Comparison of ENCODE assay signal across 39 cellular contexts in the genomic region with DNA sequence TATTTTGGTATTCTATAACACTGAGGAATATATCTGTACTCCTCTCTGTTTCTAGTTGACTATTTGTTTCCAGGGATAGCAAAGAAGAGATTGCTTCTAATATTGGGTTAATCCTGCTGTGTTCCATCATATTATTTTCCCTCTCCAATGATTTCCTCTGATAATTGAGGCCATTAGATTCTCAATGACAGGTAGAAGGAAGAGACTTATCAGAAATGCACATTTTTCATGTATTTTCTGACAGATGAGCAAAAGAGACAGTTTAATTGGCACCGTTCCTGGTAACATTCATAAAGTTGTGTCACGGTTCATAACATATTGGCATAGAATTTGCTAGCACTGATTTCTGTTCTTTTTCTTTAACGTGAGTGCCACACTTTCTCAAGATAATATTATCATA. TPM values are rescaled to one million over a fixed set of nuclear protein-coding genes. Genes with fewer than 3 reads are reported as not detected.
"Had no signal": no experiment of that assay in that cellular context is flagged by ENCODE, and none has a peak within 500 bp of the region (broad histone marks: within the 10 kb centered on the region; RNA-seq: fewer than 3 reads in every experiment).

No MANE protein-coding gene starts in this region.

- H3K36me3 ChIP-seq: adrenal gland, ascending aorta, brain microvascular endothelial cell, breast epithelium, cardiac muscle cell had no signal

- H3K27ac Mint-ChIP-seq: activated naive CD4-positive, alpha-beta T cell treated with anti-CD3 and anti-CD28 coated beads for 36 hours; activated naive CD4-positive, alpha-beta T cell treated with anti-CD3 and anti-CD28 coated beads, Interleukin-2, amount 10 ng/mL, durations not matched to agents 7 days and 5 days; activated naive CD4-positive, alpha-beta T cell treated with anti-CD3 and anti-CD28 coated beads, Interleukin-2, amount 50 U/mL, for 24 hours; activated naive CD4-positive, alpha-beta T cell treated with anti-CD3 and anti-CD28 coated beads, Interleukin-2, amount 50 U/mL, for 72 hours; activated naive CD8-positive, alpha-beta T cell; activated naive CD8-positive, alpha-beta T cell treated with anti-CD3 and anti-CD28 coated beads for 36 hours; activated naive CD8-positive, alpha-beta T cell treated with anti-CD3 and anti-CD28 coated beads, Interleukin-2, amount 10 ng/mL, durations not matched to agents 7 days and 5 days; activated naive CD8-positive, alpha-beta T cell treated with anti-CD3 and anti-CD28 coated beads, Interleukin-2, amount 50 U/mL, for 24 hours; activated T-cell treated with anti-CD3 and anti-CD28 coated beads, Interleukin-2, amount 50 U/mL, for 24 hours; activated T-cell treated with anti-CD3 and anti-CD28 coated beads, Interleukin-2, amount 50 U/mL, for 72 hours; activated T-helper 1 cell treated with anti-CD3 and anti-CD28 coated beads, Interleukin-12 subunit alpha, Interleukin-12 subunit beta, Interleukin-2, Interleukin-4 antibody, amounts not matched to agents 30 ng/mL and 10 ng/mL and 1 ng/mL, durations not matched to agents 14 hours and 24 hours and 36 hours; activated T-helper 17 cell treated with anti-CD3 and anti-CD28 coated beads, Interleukin-2, amount 50 U/mL, for 72 hours; activated T-helper 2 cell treated with anti-CD3 and anti-CD28 coated beads, Interferon-gamma antibody, Interleukin-2, Interleukin-4, amounts not matched to agents 10 μg/mL and 5 μg/mL and 100 μg/mL, durations not matched to agents 14 hours and 24 hours and 36 hours had no signal

- ATAC-seq: activated naive CD4-positive, alpha-beta T cell treated with anti-CD3 and anti-CD28 coated beads, Interleukin-2, amount 50 U/mL, for 72 hours; activated naive CD8-positive, alpha-beta T cell treated with anti-CD3 and anti-CD28 coated beads, Interleukin-2, amount 50 U/mL, for 24 hours; activated T-cell treated with anti-CD3 and anti-CD28 coated beads, Interleukin-2, amount 50 U/mL, for 72 hours; activated T-helper 17 cell treated with anti-CD3 and anti-CD28 coated beads, Interleukin-2, amount 50 U/mL, for 72 hours; body of pancreas had no signal

- H3K27me3 Mint-ChIP-seq: activated naive CD4-positive, alpha-beta T cell treated with anti-CD3 and anti-CD28 coated beads, Interleukin-2, amount 10 ng/mL, durations not matched to agents 7 days and 5 days; activated naive CD4-positive, alpha-beta T cell treated with anti-CD3 and anti-CD28 coated beads, Interleukin-2, amount 50 U/mL, for 24 hours; activated naive CD8-positive, alpha-beta T cell; activated naive CD8-positive, alpha-beta T cell treated with anti-CD3 and anti-CD28 coated beads for 36 hours; activated naive CD8-positive, alpha-beta T cell treated with anti-CD3 and anti-CD28 coated beads, Interleukin-2, amount 10 ng/mL, durations not matched to agents 7 days and 5 days; activated naive CD8-positive, alpha-beta T cell treated with anti-CD3 and anti-CD28 coated beads, Interleukin-2, amount 50 U/mL, for 24 hours; activated T-helper 17 cell treated with anti-CD3 and anti-CD28 coated beads, Interleukin-2, amount 50 U/mL, for 72 hours; brain; central memory CD8-positive, alpha-beta T cell had no signal

- H3K4me1 Mint-ChIP-seq: activated naive CD4-positive, alpha-beta T cell treated with anti-CD3 and anti-CD28 coated beads, Interleukin-2, amount 10 ng/mL, durations not matched to agents 7 days and 5 days; activated naive CD4-positive, alpha-beta T cell treated with anti-CD3 and anti-CD28 coated beads, Interleukin-2, amount 50 U/mL, for 24 hours; activated naive CD8-positive, alpha-beta T cell treated with anti-CD3 and anti-CD28 coated beads for 36 hours; activated naive CD8-positive, alpha-beta T cell treated with anti-CD3 and anti-CD28 coated beads, Interleukin-2, amount 10 ng/mL, durations not matched to agents 7 days and 5 days; activated naive CD8-positive, alpha-beta T cell treated with anti-CD3 and anti-CD28 coated beads, Interleukin-2, amount 50 U/mL, for 24 hours; activated T-helper 17 cell treated with anti-CD3 and anti-CD28 coated beads, Interleukin-2, amount 50 U/mL, for 72 hours; central memory CD8-positive, alpha-beta T cell had no signal

- FAIRE-seq: bronchial epithelial cell had no signal

- DNase-seq: activated effector memory CD4-positive, alpha-beta T cell treated with anti-CD3 and anti-CD28 coated beads, Interleukin-2, amount 50 U/mL, for 16 hours; activated effector memory CD4-positive, alpha-beta T cell treated with Interleukin-2 at 50 U/mL for 16 hours; activated gamma-delta T cell; activated gamma-delta T cell treated with Interleukin-2 at 50 U/mL for 16 hours; activated naive CD4-positive, alpha-beta T cell; activated naive CD4-positive, alpha-beta T cell treated with anti-CD3 and anti-CD28 coated beads for 36 hours; activated naive CD4-positive, alpha-beta T cell treated with anti-CD3 and anti-CD28 coated beads, Interleukin-2, amount 10 ng/mL, durations not matched to agents 7 days and 5 days; activated naive CD4-positive, alpha-beta T cell treated with anti-CD3 and anti-CD28 coated beads, Interleukin-2, amount 50 U/mL, for 16 hours; activated naive CD4-positive, alpha-beta T cell treated with Interleukin-2 at 50 U/mL for 16 hours; activated naive CD8-positive, alpha-beta T cell treated with anti-CD3 and anti-CD28 coated beads for 36 hours; activated naive CD8-positive, alpha-beta T cell treated with anti-CD3 and anti-CD28 coated beads, Interleukin-2, amount 10 ng/mL, durations not matched to agents 7 days and 5 days; activated naive CD8-positive, alpha-beta T cell treated with anti-CD3 and anti-CD28 coated beads, Interleukin-2, amount 50 U/mL, for 24 hours; activated T-cell treated with anti-CD3 and anti-CD28 coated beads for 4 hours; activated T-cell treated with anti-CD3 and anti-CD28 coated beads, Interleukin-2, amount 50 U/mL, for 1 hour; activated T-cell treated with anti-CD3 and anti-CD28 coated beads, Interleukin-2, amount 50 U/mL, for 24 hours; activated T-cell treated with anti-CD3 and anti-CD28 coated beads, Interleukin-2, amount 50 U/mL, for 48 hours; activated T-cell treated with anti-CD3 and anti-CD28 coated beads, Interleukin-2, amount 50 U/mL, for 72 hours; adrenal gland; amniotic stem cell; amygdala; anterior cingulate cortex; aorta; body of pancreas; brain microvascular endothelial cell; caudate nucleus; central memory CD4-positive, alpha-beta T cell; cerebellar nuclear complex had no signal

- H3K9me3 ChIP-seq: adrenal gland, ascending aorta, body of pancreas, breast epithelium had no signal

- H3K27ac ChIP-seq: adrenal gland, ascending aorta, body of pancreas, brain microvascular endothelial cell, breast epithelium, cardiac muscle cell had no signal

- H3K4me3 ChIP-seq: adrenal gland, ascending aorta, body of pancreas, breast epithelium, cardiac muscle cell had no signal

- H3K9me3 Mint-ChIP-seq: activated naive CD4-positive, alpha-beta T cell treated with anti-CD3 and anti-CD28 coated beads for 36 hours; activated naive CD4-positive, alpha-beta T cell treated with anti-CD3 and anti-CD28 coated beads, Interleukin-2, amount 10 ng/mL, durations not matched to agents 7 days and 5 days; activated naive CD4-positive, alpha-beta T cell treated with anti-CD3 and anti-CD28 coated beads, Interleukin-2, amount 50 U/mL, for 24 hours; activated naive CD4-positive, alpha-beta T cell treated with anti-CD3 and anti-CD28 coated beads, Interleukin-2, amount 50 U/mL, for 72 hours; activated naive CD8-positive, alpha-beta T cell treated with anti-CD3 and anti-CD28 coated beads for 36 hours; activated naive CD8-positive, alpha-beta T cell treated with anti-CD3 and anti-CD28 coated beads, Interleukin-2, amount 10 ng/mL, durations not matched to agents 7 days and 5 days; activated naive CD8-positive, alpha-beta T cell treated with anti-CD3 and anti-CD28 coated beads, Interleukin-2, amount 50 U/mL, for 24 hours; activated T-cell treated with anti-CD3 and anti-CD28 coated beads, Interleukin-2, amount 50 U/mL, for 24 hours; activated T-cell treated with anti-CD3 and anti-CD28 coated beads, Interleukin-2, amount 50 U/mL, for 72 hours; activated T-helper 1 cell treated with anti-CD3 and anti-CD28 coated beads, Interleukin-12 subunit alpha, Interleukin-12 subunit beta, Interleukin-2, Interleukin-4 antibody, amounts not matched to agents 30 ng/mL and 10 ng/mL and 1 ng/mL, durations not matched to agents 14 hours and 24 hours and 36 hours; activated T-helper 2 cell treated with anti-CD3 and anti-CD28 coated beads, Interferon-gamma antibody, Interleukin-2, Interleukin-4, amounts not matched to agents 10 μg/mL and 5 μg/mL and 100 μg/mL, durations not matched to agents 14 hours and 24 hours and 36 hours; brain; central memory CD8-positive, alpha-beta T cell had no signal

- H3K4me3 Mint-ChIP-seq: activated naive CD4-positive, alpha-beta T cell treated with anti-CD3 and anti-CD28 coated beads for 36 hours; activated naive CD4-positive, alpha-beta T cell treated with anti-CD3 and anti-CD28 coated beads, Interleukin-2, amount 10 ng/mL, durations not matched to agents 7 days and 5 days; activated naive CD4-positive, alpha-beta T cell treated with anti-CD3 and anti-CD28 coated beads, Interleukin-2, amount 50 U/mL, for 24 hours; activated naive CD8-positive, alpha-beta T cell; activated naive CD8-positive, alpha-beta T cell treated with anti-CD3 and anti-CD28 coated beads for 36 hours; activated naive CD8-positive, alpha-beta T cell treated with anti-CD3 and anti-CD28 coated beads, Interleukin-2, amount 10 ng/mL, durations not matched to agents 7 days and 5 days; activated naive CD8-positive, alpha-beta T cell treated with anti-CD3 and anti-CD28 coated beads, Interleukin-2, amount 50 U/mL, for 24 hours; activated T-cell treated with anti-CD3 and anti-CD28 coated beads, Interleukin-2, amount 50 U/mL, for 24 hours; activated T-cell treated with anti-CD3 and anti-CD28 coated beads, Interleukin-2, amount 50 U/mL, for 72 hours; activated T-helper 1 cell treated with anti-CD3 and anti-CD28 coated beads, Interleukin-12 subunit alpha, Interleukin-12 subunit beta, Interleukin-2, Interleukin-4 antibody, amounts not matched to agents 30 ng/mL and 10 ng/mL and 1 ng/mL, durations not matched to agents 14 hours and 24 hours and 36 hours; activated T-helper 17 cell treated with anti-CD3 and anti-CD28 coated beads, Interleukin-2, amount 50 U/mL, for 72 hours; brain; central memory CD8-positive, alpha-beta T cell had no signal

- H3K4me1 ChIP-seq: adrenal gland, ascending aorta, body of pancreas, breast epithelium had no signal

- H3K36me3 Mint-ChIP-seq: activated naive CD4-positive, alpha-beta T cell treated with anti-CD3 and anti-CD28 coated beads, Interleukin-2, amount 10 ng/mL, durations not matched to agents 7 days and 5 days; activated naive CD4-positive, alpha-beta T cell treated with anti-CD3 and anti-CD28 coated beads, Interleukin-2, amount 50 U/mL, for 24 hours; activated naive CD4-positive, alpha-beta T cell treated with anti-CD3 and anti-CD28 coated beads, Interleukin-2, amount 50 U/mL, for 72 hours; activated naive CD8-positive, alpha-beta T cell; activated naive CD8-positive, alpha-beta T cell treated with anti-CD3 and anti-CD28 coated beads for 36 hours; activated naive CD8-positive, alpha-beta T cell treated with anti-CD3 and anti-CD28 coated beads, Interleukin-2, amount 10 ng/mL, durations not matched to agents 7 days and 5 days; brain had no signal

- H3K27me3 ChIP-seq: ascending aorta, body of pancreas, brain microvascular endothelial cell, cardiac muscle cell had no signal

RNA-seq across cellular contexts. Expression of a gene that starts 58.2 kb away (rescaled TPM):
- total RNA-seq: activated naive CD4-positive, alpha-beta T cell treated with anti-CD3 and anti-CD28 coated beads for 36 hours; activated naive CD4-positive, alpha-beta T cell treated with anti-CD3 and anti-CD28 coated beads, Interleukin-2, amount 50 U/mL, for 72 hours; activated naive CD8-positive, alpha-beta T cell treated with anti-CD3 and anti-CD28 coated beads for 36 hours; activated naive CD8-positive, alpha-beta T cell treated with anti-CD3 and anti-CD28 coated beads, Interleukin-2, amount 10 ng/mL, durations not matched to agents 7 days and 5 days; activated T-cell treated with anti-CD3 and anti-CD28 coated beads, Interleukin-2, amount 50 U/mL, for 72 hours; activated T-helper 1 cell treated with anti-CD3 and anti-CD28 coated beads, Interleukin-12 subunit alpha, Interleukin-12 subunit beta, Interleukin-2, Interleukin-4 antibody, amounts not matched to agents 30 ng/mL and 10 ng/mL and 1 ng/mL, durations not matched to agents 14 hours and 24 hours and 36 hours; activated T-helper 17 cell treated with anti-CD3 and anti-CD28 coated beads, Interleukin-2, amount 50 U/mL, for 72 hours; activated T-helper 2 cell treated with anti-CD3 and anti-CD28 coated beads, Interferon-gamma antibody, Interleukin-2, Interleukin-4, amounts not matched to agents 10 μg/mL and 5 μg/mL and 100 μg/mL, durations not matched to agents 14 hours and 24 hours and 36 hours; bronchial epithelial cell had no signal
